Comparison of ENCODE assay signal across 1 cellular context in genomic region chr3:169562988-169563774, GRCh38.
TF ChIP-seq lines count a peak whose summit lies in the region.

No MANE protein-coding gene starts in this region.

TF ChIP-seq in WTC11, 78 proteins besides CTCF, POLR2A, EP300 and RAD21 (continued from another document):
- no peak for TF ChIP-seq ZNF281 (CRISPR knock-in tag; IDR thresholded peaks at IDR 0.05)
- TF ChIP-seq ZBTB43 (CRISPR knock-in tag; IDR thresholded peaks at IDR 0.05): no peak
- TF ChIP-seq ZNF512 (CRISPR knock-in tag; IDR thresholded peaks at IDR 0.05; ENCODE audit: borderline replicate concordance): no peak
TF ChIP-seq in WTC11: peak in this region for 0.
